ENCODE assay signal across 8 cellular contexts in genomic region chr12:22334696-22335290, GRCh38. TPM values are rescaled to one million over a fixed set of nuclear protein-coding genes. Genes with fewer than 3 reads are reported as not detected.
DNase-seq lines count a peak whose midpoint lies in the region; ATAC-seq, FAIRE-seq and TF ChIP-seq lines count a peak whose summit lies in the region.

A gene with protein sequence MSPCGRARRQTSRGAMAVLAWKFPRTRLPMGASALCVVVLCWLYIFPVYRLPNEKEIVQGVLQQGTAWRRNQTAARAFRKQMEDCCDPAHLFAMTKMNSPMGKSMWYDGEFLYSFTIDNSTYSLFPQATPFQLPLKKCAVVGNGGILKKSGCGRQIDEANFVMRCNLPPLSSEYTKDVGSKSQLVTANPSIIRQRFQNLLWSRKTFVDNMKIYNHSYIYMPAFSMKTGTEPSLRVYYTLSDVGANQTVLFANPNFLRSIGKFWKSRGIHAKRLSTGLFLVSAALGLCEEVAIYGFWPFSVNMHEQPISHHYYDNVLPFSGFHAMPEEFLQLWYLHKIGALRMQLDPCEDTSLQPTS (minus strand): TSS chr12:22334707. CDS start chr12:22334232, 475 bp downstream.

- H3K9me2 ChIP-seq in OCI-LY7 (ENCODE audit: insufficient read depth, low read length), result no peaks in the 10 kb centered on the region

- no peak within 1 kb of the TSS for H3K27ac ChIP-seq in OCI-LY7 (ENCODE audit: low read depth, low read length, poor library complexity, severe bottlenecking)

- H3K79me2 ChIP-seq in OCI-LY7 (ENCODE audit: insufficient read depth, low read depth, low read length), result no peaks in the 10 kb centered on the region

- TF ChIP-seq CTCF in progenitor cell of endocrine pancreas (IDR thresholded peaks at IDR 0.05; ENCODE audit: unreplicated experiment) (no peak), OCI-LY7 (conservative IDR thresholded peaks at IDR 0.05; ENCODE audit: low read length) (no peak)

- H3K27ac Mint-ChIP-seq in activated naive CD4-positive, alpha-beta T cell treated with anti-CD3 and anti-CD28 coated beads, Interleukin-2, amount 50 U/mL, for 72 hours, result peak within 1 kb of the TSS; percentile 72 to 83
- peak within 1 kb of the TSS; percentile 94 for H3K27ac Mint-ChIP-seq in progenitor cell of endocrine pancreas

- no peak within 1 kb of the TSS for H3K4me3 ChIP-seq in OCI-LY7 (ENCODE audit: low read depth, low read length, poor library complexity, severe bottlenecking)

- peaks cover 39% of the 10 kb centered on the region for H3K27me3 Mint-ChIP-seq in progenitor cell of endocrine pancreas

- ATAC-seq in HG02884 (IDR thresholded peaks at IDR 0.05; ENCODE audit: unreplicated experiment), result peak; percentile 2
- ATAC-seq in activated naive CD4-positive, alpha-beta T cell treated with anti-CD3 and anti-CD28 coated beads, Interleukin-2, amount 50 U/mL, for 72 hours, result peak; percentile 39 to 51
- peak; percentile 67 to 73 for ATAC-seq in left cardiac atrium

- H3K4me2 ChIP-seq in OCI-LY7 (ENCODE audit: low read length), result no peak within 1 kb of the TSS; the same call in 1 of the 2 replicates

- CTCF ChIA-PET in OCI-LY7 (lab: Charles Lee; ENCODE audit: unreplicated experiment), result no interaction called here

- peaks cover 11% of the 10 kb centered on the region for H3K4me1 Mint-ChIP-seq in progenitor cell of endocrine pancreas (ENCODE audit: low read depth)

- H3K9me3 ChIP-seq in OCI-LY7 (ENCODE audit: low read length), result no peaks in the 10 kb centered on the region

- POLR2A ChIA-PET in OCI-LY7 (lab: Charles Lee), result no interaction called here

- TF ChIP-seq POLR2A in GM12892 (IDR thresholded peaks at IDR 0.05; ENCODE audit: low read depth, low read length), result no peak

- no peak within 1 kb of the TSS for H2AFZ ChIP-seq in OCI-LY7 (ENCODE audit: low read length)

- H3K36me3 Mint-ChIP-seq in activated naive CD4-positive, alpha-beta T cell treated with anti-CD3 and anti-CD28 coated beads, Interleukin-2, amount 50 U/mL, for 72 hours, result peaks cover 0 to 12% of the 10 kb centered on the region in 2 donors
- no peaks in the 10 kb centered on the region for H3K36me3 Mint-ChIP-seq in progenitor cell of endocrine pancreas (ENCODE audit: insufficient read depth)

- in situ Hi-C loops in SK-MEL-5 (cut with HindIII; ENCODE audit: low pct_unique_long_range_greater_than_20kb, low sequenced_read_pairs), result no loop called here

- no peaks in the 10 kb centered on the region for H3K4me1 ChIP-seq in OCI-LY7 (ENCODE audit: insufficient read depth, low read length, poor library complexity, severe bottlenecking)

- FAIRE-seq in GM12892 (lab: Jason Lieb, UNC), result no peak

- peak within 1 kb of the TSS; percentile 89 for H3K4me3 Mint-ChIP-seq in progenitor cell of endocrine pancreas (ENCODE audit: low read depth)

- intact Hi-C loops in left cardiac atrium (cut with DNase I), result loop anchor here in 1 of 2 donors (5.0 kb wide), 3 partner anchors 108 to 252 kb away; no protein-coding TSS in a partner anchor
- intact Hi-C loops in OCI-LY7 (cut with micrococcal nuclease; ENCODE audit: unreplicated experiment), result no loop called here

- BruUV-seq in OCI-LY7 (replicated peaks; lab: Mats Ljungman, UMichigan), result no TSS peak

- peak; percentile 4 for DNase-seq in GM12892 (ENCODE audit: insufficient read length)
- DNase-seq in SK-MEL-5 (ENCODE audit: low read depth, low spot score), result peak; percentile 64
- peak in 1 of 2 donors; percentile 30 for DNase-seq in activated naive CD4-positive, alpha-beta T cell treated with anti-CD3 and anti-CD28 coated beads, Interleukin-2, amount 50 U/mL, for 72 hours (ENCODE audit: low spot score in 2 of 2)
- peak; percentile 53 for DNase-seq in left cardiac atrium
- DNase-seq in progenitor cell of endocrine pancreas (ENCODE audit: low spot score, unreplicated experiment), result peak; percentile 54
- DNase-seq in OCI-LY7 (ENCODE audit: low spot score), result no peak
- DNase-seq in GDM1 (lab: John Stamatoyannopoulos, UW), result no peak

- H3K9me3 Mint-ChIP-seq in activated naive CD4-positive, alpha-beta T cell treated with anti-CD3 and anti-CD28 coated beads, Interleukin-2, amount 50 U/mL, for 72 hours, result no peaks in the 10 kb centered on the region
- no peaks in the 10 kb centered on the region for H3K9me3 Mint-ChIP-seq in progenitor cell of endocrine pancreas (ENCODE audit: low read depth)

- no peaks in the 10 kb centered on the region for H3K36me3 ChIP-seq in OCI-LY7 (ENCODE audit: insufficient read depth, low read length)

- H4K20me1 ChIP-seq in OCI-LY7 (ENCODE audit: insufficient read depth, low read length), result no peaks in the 10 kb centered on the region

RNA-seq across cellular contexts. Expression of the gene that starts here (rescaled TPM):
- polyA plus RNA-seq in GM12892 (2012; ENCODE audit: missing spikeins), result not detected
- 29.9 and 31.4 TPM in 2 replicates for total RNA-seq in SK-MEL-5 (2014; rRNA removed; shearing (Covaris generic))
- 31.7 and 35.0 TPM in 2 replicates for polyA plus RNA-seq in SK-MEL-5 (2015; cell fraction: cytosol; rRNA removed)
- 54.1 and 103 TPM in 2 replicates for polyA plus RNA-seq in SK-MEL-5 (2015; cell fraction: nucleus; rRNA removed)
- 1 to 10 TPM; 1.7 TPM for total RNA-seq in activated naive CD4-positive, alpha-beta T cell treated with anti-CD3 and anti-CD28 coated beads, Interleukin-2, amount 50 U/mL, for 72 hours
- total RNA-seq in left cardiac atrium, result 1 to 10 TPM; 3.0 to 6.9 TPM
- 5.2 and 5.3 TPM in 2 replicates for total RNA-seq in progenitor cell of endocrine pancreas
- total RNA-seq in OCI-LY7 (2014; rRNA removed; shearing (Covaris generic)), result not detected in 2 replicates
- total RNA-seq in OCI-LY7 (2022), result not detected in 2 replicates

Comparison
In these comparisons a context has a peak if more than half of its experiments do, and no peak if none do; other contexts are left out.
1. DNase-seq: peak in GM12892 (single experiment), SK-MEL-5 (single experiment), left cardiac atrium (single experiment) and progenitor cell of endocrine pancreas (single experiment); none in OCI-LY7 (single experiment) and GDM1 (single experiment).
2. ATAC-seq: peak in every context shown above with its lines; median percentile 70 in left cardiac atrium; 45 in activated naive CD4-positive, alpha-beta T cell treated with anti-CD3 and anti-CD28 coated beads, Interleukin-2, amount 50 U/mL, for 72 hours; 2 in HG02884.